8 cellular contexts compared by ENCODE assay signal in genomic region chr6:157273756-157274088, GRCh38. TPM values are rescaled to one million over a fixed set of nuclear protein-coding genes. Genes with fewer than 3 reads are reported as not detected.
A peak's percentile ranks its signal among the peaks of the same experiment; 100 is the strongest.
DNase-seq lines count a peak whose midpoint lies in the region; ATAC-seq and TF ChIP-seq lines count a peak whose summit lies in the region.

No MANE protein-coding gene starts in this region.

- no peak for TF ChIP-seq POLR2A in gastroesophageal sphincter (IDR thresholded peaks at IDR 0.05)

- H3K36me3 ChIP-seq in PC-3 (ENCODE audit: low read depth, low read length) = no peaks in the 10 kb centered on the region
- H3K36me3 ChIP-seq in gastroesophageal sphincter = no peaks in the 10 kb centered on the region
- H3K36me3 ChIP-seq in skeletal muscle satellite cell (ENCODE audit: insufficient read depth, low read length) = no peaks in the 10 kb centered on the region

- peak overlapping the region; percentile 81 for H3K4me3 Mint-ChIP-seq in activated T-helper 2 cell treated with anti-CD3 and anti-CD28 coated beads, Interferon-gamma antibody, Interleukin-2, Interleukin-4, amounts not matched to agents 10 μg/mL and 5 μg/mL and 100 μg/mL, durations not matched to agents 14 hours and 24 hours and 36 hours (ENCODE audit: low read depth)

- peaks cover 10% of the 10 kb centered on the region for H3K9me3 Mint-ChIP-seq in activated T-helper 2 cell treated with anti-CD3 and anti-CD28 coated beads, Interferon-gamma antibody, Interleukin-2, Interleukin-4, amounts not matched to agents 10 μg/mL and 5 μg/mL and 100 μg/mL, durations not matched to agents 14 hours and 24 hours and 36 hours

- no peak for TF ChIP-seq EP300 in gastroesophageal sphincter (IDR thresholded peaks at IDR 0.05)

- 52 to 56% methylated on average over 4 to 5 of the region's 12 CpGs for WGBS in gastroesophageal sphincter (ENCODE audit: low coverage in 1 of 2), 2 donors

- TF ChIP-seq CTCF in PC-3 (conservative IDR thresholded peaks at IDR 0.05; ENCODE audit: low read depth, low read length) (no peak), gastroesophageal sphincter (IDR thresholded peaks at IDR 0.05) (no peak)

- no peaks in the 10 kb centered on the region for H3F3A ChIP-seq in PC-3 (ENCODE audit: low read length, unreplicated experiment)

- POLR2A ChIA-PET in PC-3 (lab: Charles Lee; ENCODE audit: unreplicated experiment) = no interaction called here

- intact Hi-C loops in PC-3 (cut with micrococcal nuclease) = loop anchor here (2.0 kb wide), 1 partner anchor 47 kb away; no protein-coding TSS in a partner anchor
- intact Hi-C loops in activated T-helper 2 cell treated with anti-CD3 and anti-CD28 coated beads, Interferon-gamma antibody, Interleukin-2, Interleukin-4, amounts not matched to agents 10 μg/mL and 5 μg/mL and 100 μg/mL, durations not matched to agents 14 hours and 24 hours and 36 hours (cut with micrococcal nuclease) = loop anchor here (1.0 to 5.0 kb wide), 7 partner anchors 36 to 1941 kb away; partner anchors contain the start of gene ARID1B

- H3K27ac ChIP-seq in PC-3 (ENCODE audit: low read length) (no peak overlapping the region), gastroesophageal sphincter (peak overlapping the region; percentile 2 to 88 (median 88))

- H3K4me2 ChIP-seq in PC-3 (ENCODE audit: low read length) (peak overlapping the region; percentile 89; the same call in 1 of the 2 replicates), skeletal muscle satellite cell (ENCODE audit: low read length) (peak overlapping the region; percentile 99)

- peak overlapping the region; percentile 77 for H3K27ac Mint-ChIP-seq in activated T-helper 2 cell treated with anti-CD3 and anti-CD28 coated beads, Interferon-gamma antibody, Interleukin-2, Interleukin-4, amounts not matched to agents 10 μg/mL and 5 μg/mL and 100 μg/mL, durations not matched to agents 14 hours and 24 hours and 36 hours

- peak overlapping the region; percentile 81; the same call in 1 of the 2 replicates for H3K4me3 ChIP-seq in PC-3 (ENCODE audit: low read length)
- peak overlapping the region in 1 of 2 donors; percentile 68 for H3K4me3 ChIP-seq in gastroesophageal sphincter
- peak overlapping the region; percentile 92 for H3K4me3 ChIP-seq in skeletal muscle satellite cell (ENCODE audit: low read length)

- no peaks in the 10 kb centered on the region for H3K9me3 ChIP-seq in PC-3 (ENCODE audit: low read length)
- no peaks in the 10 kb centered on the region for H3K9me3 ChIP-seq in gastroesophageal sphincter
- no peaks in the 10 kb centered on the region for H3K9me3 ChIP-seq in skeletal muscle satellite cell (replicated peaks; ENCODE audit: low read length)

- peaks cover 3% of the 10 kb centered on the region; the same call in 1 of the 2 replicates for H3K4me1 ChIP-seq in PC-3 (ENCODE audit: insufficient read depth, low read length)
- H3K4me1 ChIP-seq in gastroesophageal sphincter = peaks cover 0 to 33% (median 11%) of the 10 kb centered on the region in 3 donors
- H3K4me1 ChIP-seq in skeletal muscle satellite cell (ENCODE audit: control insufficient read depth, insufficient read depth, low read length) = peaks cover 17% of the 10 kb centered on the region

- CTCF ChIA-PET in PC-3 (lab: Charles Lee) = no interaction called here

- no peaks in the 10 kb centered on the region for H3K27me3 ChIP-seq in PC-3 (ENCODE audit: low read length)
- H3K27me3 ChIP-seq in gastroesophageal sphincter = no peaks in the 10 kb centered on the region
- H3K27me3 ChIP-seq in skeletal muscle satellite cell (ENCODE audit: control insufficient read depth, insufficient read depth, low read length) = no peaks in the 10 kb centered on the region

- DNase-seq in PC-3 (no peak), NCI-H446 (lab: John Stamatoyannopoulos, UW) (no peak), NCI-H1694 (lab: John Stamatoyannopoulos, UW) (no peak)
- peak; percentile 51 for DNase-seq in activated T-helper 2 cell treated with anti-CD3 and anti-CD28 coated beads, Interferon-gamma antibody, Interleukin-2, Interleukin-4, amounts not matched to agents 10 μg/mL and 5 μg/mL and 100 μg/mL, durations not matched to agents 14 hours and 24 hours and 36 hours (ENCODE audit: low spot score)

- no peaks in the 10 kb centered on the region for H3K9me2 ChIP-seq in PC-3 (replicated peaks; ENCODE audit: low read length)

- no peaks in the 10 kb centered on the region for H3K79me2 ChIP-seq in PC-3 (ENCODE audit: low read length)

- ATAC-seq in GM18867 (IDR thresholded peaks at IDR 0.05; ENCODE audit: unreplicated experiment) = peak; percentile 42
- peak; percentile 35 for ATAC-seq in HG03103 (IDR thresholded peaks at IDR 0.05; ENCODE audit: low read depth, unreplicated experiment)
- ATAC-seq in PC-3 = no peak
- ATAC-seq in gastroesophageal sphincter = no peak

- BruUV-seq in PC-3 (replicated peaks; lab: Mats Ljungman, UMichigan) = no TSS peak

- no peaks in the 10 kb centered on the region for H3K36me3 Mint-ChIP-seq in activated T-helper 2 cell treated with anti-CD3 and anti-CD28 coated beads, Interferon-gamma antibody, Interleukin-2, Interleukin-4, amounts not matched to agents 10 μg/mL and 5 μg/mL and 100 μg/mL, durations not matched to agents 14 hours and 24 hours and 36 hours (ENCODE audit: low read depth)

- H3K4me1 Mint-ChIP-seq in activated T-helper 2 cell treated with anti-CD3 and anti-CD28 coated beads, Interferon-gamma antibody, Interleukin-2, Interleukin-4, amounts not matched to agents 10 μg/mL and 5 μg/mL and 100 μg/mL, durations not matched to agents 14 hours and 24 hours and 36 hours (ENCODE audit: low read depth) = peaks cover 8% of the 10 kb centered on the region

- H2AFZ ChIP-seq in PC-3 (ENCODE audit: low read length) = peak overlapping the region; percentile 96

- H3K27me3 Mint-ChIP-seq in activated T-helper 2 cell treated with anti-CD3 and anti-CD28 coated beads, Interferon-gamma antibody, Interleukin-2, Interleukin-4, amounts not matched to agents 10 μg/mL and 5 μg/mL and 100 μg/mL, durations not matched to agents 14 hours and 24 hours and 36 hours (ENCODE audit: low read depth) = peaks cover 5% of the 10 kb centered on the region

- H4K20me1 ChIP-seq in PC-3 (ENCODE audit: low read length) = no peaks in the 10 kb centered on the region

- H3K9ac ChIP-seq in PC-3 (ENCODE audit: low read length) = no peak overlapping the region
- H3K9ac ChIP-seq in skeletal muscle satellite cell (ENCODE audit: low read depth, low read length) = no peak overlapping the region

RNA-seq across cellular contexts. Expression of gene TMEM242, which starts 49.6 kb away (rescaled TPM):
- 7.9 and 10.3 TPM in 2 replicates for total RNA-seq in PC-3 (2014; rRNA removed)
- 11.8 and 11.9 TPM in 2 replicates for total RNA-seq in activated T-helper 2 cell treated with anti-CD3 and anti-CD28 coated beads, Interferon-gamma antibody, Interleukin-2, Interleukin-4, amounts not matched to agents 10 μg/mL and 5 μg/mL and 100 μg/mL, durations not matched to agents 14 hours and 24 hours and 36 hours
- 1 to 10 TPM; 6.6 to 8.4 (median 7.6) TPM for total RNA-seq in gastroesophageal sphincter
- 2.6 and 3.5 TPM in 2 replicates for total RNA-seq in skeletal muscle satellite cell (2012; rRNA removed)

Comparison
In these comparisons a context has a peak if more than half of its experiments do, and no peak if none do; other contexts are left out.
1. ATAC-seq: peak in GM18867 (single experiment) and HG03103 (single experiment); none in PC-3 (single experiment) and gastroesophageal sphincter (single experiment).